ENCODE assay signal across 15 cellular contexts in the genomic region with DNA sequence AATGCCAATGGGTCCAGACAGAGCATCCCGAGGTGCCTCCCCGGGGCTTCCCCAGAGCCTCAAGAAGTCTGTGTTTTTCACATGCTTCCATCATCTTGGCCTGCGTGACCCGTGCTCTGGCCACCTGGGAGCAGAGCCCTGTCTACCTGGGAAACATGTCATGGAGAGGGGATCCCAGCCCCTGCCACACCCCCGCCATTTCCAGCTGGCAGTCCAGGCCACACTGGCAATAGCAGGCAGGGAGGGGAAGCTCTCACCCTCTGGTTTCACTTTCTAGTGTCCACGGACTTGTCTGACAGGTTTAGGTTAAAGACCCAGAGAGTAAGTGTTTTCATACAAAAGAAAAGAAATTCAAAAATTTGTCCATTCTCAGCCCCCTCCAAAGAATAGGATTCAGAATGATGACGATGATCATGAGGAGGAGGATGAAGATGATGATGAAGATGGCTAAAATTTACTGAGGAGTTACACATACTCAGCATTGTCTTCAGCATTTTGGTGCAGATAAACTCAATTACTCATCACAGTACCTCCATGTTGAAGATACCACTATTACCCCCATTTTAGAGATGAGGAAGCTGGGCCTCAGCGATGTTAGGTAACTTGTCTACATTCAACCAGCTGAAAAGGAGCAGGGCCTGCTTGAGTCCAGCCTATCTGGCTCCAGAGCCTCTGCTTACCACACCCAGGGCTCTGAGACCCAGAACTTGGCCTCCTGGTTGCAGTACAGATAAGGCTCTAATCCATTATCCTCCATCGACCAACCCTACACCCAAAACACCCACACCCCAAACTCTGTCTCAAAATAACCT. TPM values are rescaled to one million over a fixed set of nuclear protein-coding genes. Genes with fewer than 3 reads are reported as not detected.
DNase-seq lines count a peak whose midpoint lies in the region; ATAC-seq, FAIRE-seq and TF ChIP-seq lines count a peak whose summit lies in the region.
"Had no signal": no experiment of that assay in that cellular context is flagged by ENCODE, and none has a peak within 500 bp of the region (broad histone marks: within the 10 kb centered on the region; RNA-seq: fewer than 3 reads in every experiment).

No MANE protein-coding gene starts in this region.

- no peaks in the 10 kb centered on the region; a peak in 1 of 4 replicates for H3K79me2 ChIP-seq in H1 (ENCODE audit: control insufficient read depth in 1 of 2, insufficient read depth in 2 of 2, low read length in 2 of 2)

- H2AFZ ChIP-seq in H1 (ENCODE audit: low read length), result no peak overlapping the region

- no peak overlapping the region for H3K23ac ChIP-seq in H1 (ENCODE audit: insufficient read length)

- ATAC-seq in natural killer cell, result no peak
- no peak for ATAC-seq in HG03135 (IDR thresholded peaks at IDR 0.05; ENCODE audit: unreplicated experiment)
- ATAC-seq: T-helper 17 cell had no signal

- peaks cover 14 to 15% of the 10 kb centered on the region in 2 donors for H3K4me1 Mint-ChIP-seq in natural killer cell
- H3K4me1 Mint-ChIP-seq in activated CD4-positive, alpha-beta memory T cell treated with anti-CD3 and anti-CD28 coated beads, Interleukin-2, amount 10 ng/mL, durations not matched to agents 7 days and 5 days, result peaks cover 17% of the 10 kb centered on the region
- H3K4me1 Mint-ChIP-seq: memory B cell had no signal

- peak overlapping the region; percentile 4; the same call in 1 of the 2 replicates for H3K18ac ChIP-seq in H1 (ENCODE audit: extremely low read depth, low read length)

- no peak overlapping the region for H3K4ac ChIP-seq in H1 (replicated peaks; ENCODE audit: insufficient read length, low read depth, low read length)

- peaks cover 5 to 16% (median 10%) of the 10 kb centered on the region in 4 experiments for H3K4me1 ChIP-seq in H1 (replicated peaks in 1 of 4; ENCODE audit: control insufficient read depth in 3 of 4, insufficient read depth in 4 of 4, low read length in 3 of 4)
- H3K4me1 ChIP-seq in muscle layer of duodenum (ENCODE audit: control insufficient read depth in 1 of 2, insufficient read depth in 2 of 2, low read length in 2 of 2), result peaks cover 0 to 2% of the 10 kb centered on the region in 2 donors
- H3K4me1 ChIP-seq: BE2C, uterus had no signal

- H3K9me3 ChIP-seq in H1 (ENCODE audit: insufficient read depth in 2 of 2, low read depth in 1 of 2, low read length in 1 of 2) (no peaks in the 10 kb centered on the region), muscle layer of duodenum (ENCODE audit: control insufficient read depth in 1 of 2, low read length in 2 of 2) (no peaks in the 10 kb centered on the region)
- H3K9me3 ChIP-seq: BE2C, uterus had no signal

- H4K8ac ChIP-seq in H1 (ENCODE audit: extremely low read depth, insufficient read depth, low read length), result no peak overlapping the region; the same call in 1 of the 2 replicates

- no peak for TF ChIP-seq RAD21 in H1 (IDR thresholded peaks at IDR 0.05 in 1 of 2, conservative IDR thresholded peaks at IDR 0.05 in 1 of 2; ENCODE audit: low read depth in 2 of 2, low read length in 2 of 2)

- peak overlapping the region; percentile 25 to 39; a peak in 1 of 4 replicates for H3K4me2 ChIP-seq in H1 (ENCODE audit: insufficient read depth in 1 of 2, low read depth in 2 of 2, low read length in 2 of 2)

- peak overlapping the region; percentile 35 for H2BK120ac ChIP-seq in H1 (replicated peaks; ENCODE audit: low read depth, low read length)

- POLR2A ChIA-PET in H1 (lab: Charles Lee; ENCODE audit: partially characterized antibody), result interaction anchor here (0.9 to 3.0 kb wide), 8 partner anchors 9 to 61 kb away, joined by 3 to 19 read pairs (median 3); a partner anchor contains a TSS
- POLR2A ChIA-PET in activated CD4-positive, alpha-beta memory T cell treated with anti-CD3 and anti-CD28 coated beads, Interleukin-2, amount 10 ng/mL, durations not matched to agents 7 days and 5 days (lab: Charles Lee), result interaction anchor here (1.2 to 1.9 kb wide), 2 partner anchors 24 to 107 kb away, joined by 3 to 6 read pairs; a partner anchor contains a TSS

- H3K9me3 Mint-ChIP-seq in natural killer cell, result no peaks in the 10 kb centered on the region
- no peaks in the 10 kb centered on the region for H3K9me3 Mint-ChIP-seq in activated CD4-positive, alpha-beta memory T cell treated with anti-CD3 and anti-CD28 coated beads, Interleukin-2, amount 10 ng/mL, durations not matched to agents 7 days and 5 days
- H3K9me3 Mint-ChIP-seq: activated naive CD8-positive, alpha-beta T cell treated with anti-CD3 and anti-CD28 coated beads for 36 hours; memory B cell had no signal

- no peaks in the 10 kb centered on the region for H4K20me1 ChIP-seq in H1 (replicated peaks in 1 of 2; ENCODE audit: control insufficient read depth in 1 of 2, insufficient read depth in 2 of 2, low read length in 2 of 2)

- no peaks in the 10 kb centered on the region for H3K36me3 Mint-ChIP-seq in natural killer cell
- H3K36me3 Mint-ChIP-seq in activated CD4-positive, alpha-beta memory T cell treated with anti-CD3 and anti-CD28 coated beads, Interleukin-2, amount 10 ng/mL, durations not matched to agents 7 days and 5 days (ENCODE audit: low read depth), result no peaks in the 10 kb centered on the region
- H3K36me3 Mint-ChIP-seq: activated naive CD8-positive, alpha-beta T cell treated with anti-CD3 and anti-CD28 coated beads for 36 hours had no signal

- H3K4me3 Mint-ChIP-seq in natural killer cell, result no peak overlapping the region
- H3K4me3 Mint-ChIP-seq in activated CD4-positive, alpha-beta memory T cell treated with anti-CD3 and anti-CD28 coated beads, Interleukin-2, amount 10 ng/mL, durations not matched to agents 7 days and 5 days, result no peak overlapping the region
- H3K4me3 Mint-ChIP-seq: activated naive CD8-positive, alpha-beta T cell treated with anti-CD3 and anti-CD28 coated beads for 36 hours; memory B cell; T-helper 17 cell had no signal

- H3K36me3 ChIP-seq in H1 (ENCODE audit: control insufficient read depth in 2 of 4, insufficient read depth in 4 of 4, low read length in 3 of 4) (no peaks in the 10 kb centered on the region; a peak in 1 of 8 replicates), muscle layer of duodenum (ENCODE audit: control insufficient read depth in 1 of 2, insufficient read depth in 2 of 2, low read length in 2 of 2) (peaks cover 4 to 26% of the 10 kb centered on the region in 2 donors)
- H3K36me3 ChIP-seq: BE2C, uterus had no signal

- no peak for FAIRE-seq in H1 (lab: Jason Lieb, UNC)
- FAIRE-seq: G401.6 had no signal

- H3K27me3 Mint-ChIP-seq in natural killer cell (ENCODE audit: low read depth in 2 of 2), result no peaks in the 10 kb centered on the region
- H3K27me3 Mint-ChIP-seq in activated CD4-positive, alpha-beta memory T cell treated with anti-CD3 and anti-CD28 coated beads, Interleukin-2, amount 10 ng/mL, durations not matched to agents 7 days and 5 days, result no peaks in the 10 kb centered on the region
- H3K27me3 Mint-ChIP-seq: activated naive CD8-positive, alpha-beta T cell treated with anti-CD3 and anti-CD28 coated beads for 36 hours; memory B cell; T-helper 17 cell had no signal

- DNase-seq in DMS53 (lab: John Stamatoyannopoulos, UW) (peak; percentile 92), MV-4-11 (lab: John Stamatoyannopoulos, UW) (peak; percentile 6), H1 (ENCODE audit: low read depth in 1 of 2, low spot score in 2 of 2) (no peak), natural killer cell (no peak), OCI-M2 (lab: John Stamatoyannopoulos, UW; ENCODE audit: unreplicated experiment) (no peak)
- no peak for DNase-seq in activated CD4-positive, alpha-beta memory T cell treated with anti-CD3 and anti-CD28 coated beads, Interleukin-2, amount 10 ng/mL, durations not matched to agents 7 days and 5 days
- DNase-seq: activated naive CD8-positive, alpha-beta T cell treated with anti-CD3 and anti-CD28 coated beads for 36 hours; BE2C; NCI-H187 treated with DMSO at 0.1 percent for 48 hours; T-helper 17 cell; uterus had no signal

- WGBS in H1 (ENCODE audit: extremely low coverage in 1 of 2, insufficient coverage in 1 of 2, insufficient read length in 1 of 2, insufficient replicate concordance in 2 of 2, low coverage in 1 of 2, low lambda C conversion rate in 2 of 2, missing lambda C conversion rate in 1 of 2), 2 experiments, result 90% methylated on average over 9 of the region's 9 CpGs; no CpG with 5 or more reads in 1 of the 2 experiments

- H3K56ac ChIP-seq in H1 (replicated peaks; ENCODE audit: insufficient read length, low read depth, low read length), result no peak overlapping the region

- H4K5ac ChIP-seq in H1 (ENCODE audit: insufficient read length, low read depth, low read length), result peak overlapping the region; percentile 18

- H3K14ac ChIP-seq in H1 (ENCODE audit: insufficient read length), result no peak overlapping the region

- H2BK12ac ChIP-seq in H1 (ENCODE audit: low read depth, low read length), result 0 out of 2 replicates have a peak overlapping the region, but pooled peaks have one; percentile 6

- H4K91ac ChIP-seq in H1 (replicated peaks; ENCODE audit: insufficient read length, low read length), result peak overlapping the region; percentile 31

- peak overlapping the region; percentile 63 for H3K27ac ChIP-seq in H1 (ENCODE audit: low read depth, low read length)
- peak overlapping the region; percentile 39 for H3K27ac ChIP-seq in muscle layer of duodenum (ENCODE audit: low read length)
- H3K27ac ChIP-seq: uterus had no signal

- H3K79me1 ChIP-seq in H1 (ENCODE audit: low read depth, low read length), result no peaks in the 10 kb centered on the region; the same call in 1 of the 2 replicates

- no peak for TF ChIP-seq POLR2A in H1 (IDR thresholded peaks at IDR 0.05; ENCODE audit: control extremely low read depth in 1 of 2, low read depth in 2 of 2, low read length in 2 of 2)

- CTCF ChIA-PET in H1 (lab: Charles Lee; ENCODE audit: partially characterized antibody), result interaction anchor here (1.1 to 59.2 kb wide), 6 partner anchors 2 to 402 kb away, joined by 3 to 2200 read pairs (median 158); a partner anchor contains a TSS
- CTCF ChIA-PET in activated CD4-positive, alpha-beta memory T cell treated with anti-CD3 and anti-CD28 coated beads, Interleukin-2, amount 10 ng/mL, durations not matched to agents 7 days and 5 days (lab: Charles Lee), result interaction anchor here (0.6 to 6.5 kb wide), 5 partner anchors 9 to 111 kb away, joined by 3 to 75 read pairs (median 3); a partner anchor contains a TSS

- intact Hi-C loops in natural killer cell (cut with micrococcal nuclease), result no loop called here

- TF ChIP-seq EP300 in H1 (IDR thresholded peaks at IDR 0.05; ENCODE audit: borderline replicate concordance in 1 of 2, low read depth in 2 of 2, low read length in 2 of 2), result no peak

- peak overlapping the region in 1 of 4 experiments; percentile 25; a peak in 1 of 8 replicates for H3K4me3 ChIP-seq in H1 (ENCODE audit: extremely low read depth in 1 of 4, insufficient read depth in 2 of 4, low read depth in 3 of 4, low read length in 4 of 4)
- H3K4me3 ChIP-seq in muscle layer of duodenum (ENCODE audit: low read depth in 1 of 2, low read length in 2 of 2), result no peak overlapping the region
- H3K4me3 ChIP-seq: uterus had no signal

- H3K27ac Mint-ChIP-seq in natural killer cell, result no peak overlapping the region
- H3K27ac Mint-ChIP-seq in activated CD4-positive, alpha-beta memory T cell treated with anti-CD3 and anti-CD28 coated beads, Interleukin-2, amount 10 ng/mL, durations not matched to agents 7 days and 5 days, result no peak overlapping the region
- H3K27ac Mint-ChIP-seq: activated naive CD8-positive, alpha-beta T cell treated with anti-CD3 and anti-CD28 coated beads for 36 hours; memory B cell; T-helper 17 cell had no signal

- H2BK15ac ChIP-seq in H1 (ENCODE audit: low read length), result no peak overlapping the region

- H2BK20ac ChIP-seq in H1 (ENCODE audit: low read length), result 0 out of 2 replicates have a peak overlapping the region, but pooled peaks have one; percentile 53

- no peak overlapping the region for H2AK5ac ChIP-seq in H1 (ENCODE audit: low read depth, low read length)

- TF ChIP-seq CTCF in H1 (IDR thresholded peaks at IDR 0.05; ENCODE audit: control extremely low read depth in 1 of 3, insufficient read depth in 1 of 3, low read depth in 1 of 3, low read length in 3 of 3), result no peak
- no peak for TF ChIP-seq CTCF in natural killer cell (IDR thresholded peaks at IDR 0.05)

- H3K23me2 ChIP-seq in H1 (ENCODE audit: low read depth, low read length), result no peaks in the 10 kb centered on the region

- H2BK5ac ChIP-seq in H1 (ENCODE audit: low read depth, low read length), result peak overlapping the region; percentile 3; the same call in 1 of the 2 replicates

- no peaks in the 10 kb centered on the region for H3K27me3 ChIP-seq in H1 (replicated peaks in 1 of 4; ENCODE audit: control insufficient read depth in 3 of 4, extremely low read depth in 1 of 4, insufficient read depth in 3 of 4, low read length in 3 of 4)
- no peaks in the 10 kb centered on the region for H3K27me3 ChIP-seq in muscle layer of duodenum (ENCODE audit: low read depth, low read length)
- H3K27me3 ChIP-seq: BE2C, uterus had no signal

- no peak overlapping the region for H3K9ac ChIP-seq in H1 (replicated peaks in 1 of 4; ENCODE audit: extremely low read depth in 1 of 4, low read depth in 3 of 4, low read length in 3 of 4)

RNA-seq across cellular contexts. Expression of a gene that starts 9.2 kb away (rescaled TPM):
- total RNA-seq in H1 (2021; fragmentation: NEBNext Ultra II Directional; extraction: Animal tissue kit (Norgen Biotek cat#: 25700)), result not detected in 2 replicates
- polyA plus RNA-seq in H1 (2011; rRNA removed), result not detected in 2 replicates
- not detected for polyA plus RNA-seq in H1 (2011; cell fraction: cytosol; rRNA removed)
- polyA plus RNA-seq in H1 (2011; cell fraction: nucleus; rRNA removed), result 0.14 TPM
- polyA plus RNA-seq in H1 (2012, experiment 1 of 2), result 0.07 to 0.79 TPM (median 0.30 TPM) in 4 replicates
- 0.08 TPM for polyA plus RNA-seq in H1 (2012, experiment 2 of 2)
- polyA plus RNA-seq in H1 (2013, experiment 1 of 2), result not detected
- polyA plus RNA-seq in H1 (2013, experiment 2 of 2), result not detected
- not detected in 2 replicates for polyA minus RNA-seq in H1 (2011; rRNA and poly(A)+ RNA removed)
- polyA minus RNA-seq in H1 (2011; cell fraction: cytosol; rRNA and poly(A)+ RNA removed), result not detected
- not detected for polyA minus RNA-seq in H1 (2011; cell fraction: nucleus; rRNA and poly(A)+ RNA removed)
- 1 to 10 TPM in 2 of 3 donors, under 1 TPM in 1; 0.95 to 2.0 (median 1.5) TPM for total RNA-seq in natural killer cell
- not detected for total RNA-seq in activated CD4-positive, alpha-beta memory T cell treated with anti-CD3 and anti-CD28 coated beads, Interleukin-2, amount 10 ng/mL, durations not matched to agents 7 days and 5 days

RNA-seq across cellular contexts. Expression of a gene that starts 24.5 kb away (rescaled TPM):
- 40.7 and 41.1 TPM in 2 replicates for total RNA-seq in H1 (2021; fragmentation: NEBNext Ultra II Directional; extraction: Animal tissue kit (Norgen Biotek cat#: 25700))
- 15.1 and 34.9 TPM in 2 replicates for polyA plus RNA-seq in H1 (2011; rRNA removed)
- polyA plus RNA-seq in H1 (2011; cell fraction: cytosol; rRNA removed), result 32.7 TPM
- polyA plus RNA-seq in H1 (2011; cell fraction: nucleus; rRNA removed), result 166 TPM
- 29.1 to 42.9 TPM (median 40.6 TPM) in 4 replicates for polyA plus RNA-seq in H1 (2012, experiment 1 of 2)
- polyA plus RNA-seq in H1 (2012, experiment 2 of 2), result 39.8 TPM
- 27.4 TPM for polyA plus RNA-seq in H1 (2013, experiment 1 of 2)
- 25.6 TPM for polyA plus RNA-seq in H1 (2013, experiment 2 of 2)
- 34.6 and 39.9 TPM in 2 replicates for polyA minus RNA-seq in H1 (2011; rRNA and poly(A)+ RNA removed)
- 35.7 TPM for polyA minus RNA-seq in H1 (2011; cell fraction: cytosol; rRNA and poly(A)+ RNA removed)
- 79.5 TPM for polyA minus RNA-seq in H1 (2011; cell fraction: nucleus; rRNA and poly(A)+ RNA removed)
- total RNA-seq in natural killer cell, result 10 to 100 TPM; 33.4 to 39.1 (median 34.3) TPM
- 10 to 100 TPM; 38.3 TPM for total RNA-seq in activated CD4-positive, alpha-beta memory T cell treated with anti-CD3 and anti-CD28 coated beads, Interleukin-2, amount 10 ng/mL, durations not matched to agents 7 days and 5 days

RNA-seq across cellular contexts. Expression of a gene that starts 24.7 kb away (rescaled TPM):
- 79.9 and 81.5 TPM in 2 replicates for total RNA-seq in H1 (2021; fragmentation: NEBNext Ultra II Directional; extraction: Animal tissue kit (Norgen Biotek cat#: 25700))
- 63.3 and 82.1 TPM in 2 replicates for polyA plus RNA-seq in H1 (2011; rRNA removed)
- 88.6 TPM for polyA plus RNA-seq in H1 (2011; cell fraction: cytosol; rRNA removed)
- polyA plus RNA-seq in H1 (2011; cell fraction: nucleus; rRNA removed), result 167 TPM
- 60.3 to 81.1 TPM (median 73.3 TPM) in 4 replicates for polyA plus RNA-seq in H1 (2012, experiment 1 of 2)
- polyA plus RNA-seq in H1 (2012, experiment 2 of 2), result 72.8 TPM
- 55.3 TPM for polyA plus RNA-seq in H1 (2013, experiment 1 of 2)
- 51.7 TPM for polyA plus RNA-seq in H1 (2013, experiment 2 of 2)
- polyA minus RNA-seq in H1 (2011; rRNA and poly(A)+ RNA removed), result 44.8 and 47.0 TPM in 2 replicates
- polyA minus RNA-seq in H1 (2011; cell fraction: cytosol; rRNA and poly(A)+ RNA removed), result 35.2 TPM
- 50.9 TPM for polyA minus RNA-seq in H1 (2011; cell fraction: nucleus; rRNA and poly(A)+ RNA removed)
- 100 to 1,000 TPM; 234 to 246 (median 240) TPM for total RNA-seq in natural killer cell
- 10 to 100 TPM; 87.2 to 89.6 TPM for total RNA-seq in activated CD4-positive, alpha-beta memory T cell treated with anti-CD3 and anti-CD28 coated beads, Interleukin-2, amount 10 ng/mL, durations not matched to agents 7 days and 5 days

RNA-seq across cellular contexts. Expression of a gene that starts 54.8 kb away (rescaled TPM):
- total RNA-seq in H1 (2021; fragmentation: NEBNext Ultra II Directional; extraction: Animal tissue kit (Norgen Biotek cat#: 25700)), result 11.2 and 13.8 TPM in 2 replicates
- polyA plus RNA-seq in H1 (2011; rRNA removed), result 7.1 and 15.1 TPM in 2 replicates
- 12.4 TPM for polyA plus RNA-seq in H1 (2011; cell fraction: cytosol; rRNA removed)
- 107 TPM for polyA plus RNA-seq in H1 (2011; cell fraction: nucleus; rRNA removed)
- polyA plus RNA-seq in H1 (2012, experiment 1 of 2), result 9.4 to 17.6 TPM (median 14.5 TPM) in 4 replicates
- 5.4 TPM for polyA plus RNA-seq in H1 (2012, experiment 2 of 2)
- 5.8 TPM for polyA plus RNA-seq in H1 (2013, experiment 1 of 2)
- polyA plus RNA-seq in H1 (2013, experiment 2 of 2), result 4.9 TPM
- polyA minus RNA-seq in H1 (2011; rRNA and poly(A)+ RNA removed), result 4.1 and 7.9 TPM in 2 replicates
- 12.5 TPM for polyA minus RNA-seq in H1 (2011; cell fraction: cytosol; rRNA and poly(A)+ RNA removed)
- polyA minus RNA-seq in H1 (2011; cell fraction: nucleus; rRNA and poly(A)+ RNA removed), result 40.4 TPM
- 100 to 1,000 TPM; 336 to 372 (median 339) TPM for total RNA-seq in natural killer cell
- 10 to 100 TPM; 11.3 to 13.7 TPM for total RNA-seq in activated CD4-positive, alpha-beta memory T cell treated with anti-CD3 and anti-CD28 coated beads, Interleukin-2, amount 10 ng/mL, durations not matched to agents 7 days and 5 days

Comparison
In these comparisons a context has a peak if more than half of its experiments do, and no peak if none do; other contexts are left out.
1. DNase-seq: peak in DMS53 (single experiment) and MV-4-11 (single experiment); none in H1 (0 of 2), natural killer cell (single experiment), activated CD4-positive, alpha-beta memory T cell treated with anti-CD3 and anti-CD28 coated beads, Interleukin-2, amount 10 ng/mL, durations not matched to agents 7 days and 5 days (single experiment) and OCI-M2 (single experiment).